In genomic region chr6:49072146-49072545, GRCh38 we compare ENCODE assay signal across 20 cellular contexts.
DNase-seq lines count a peak whose midpoint lies in the region; ATAC-seq, FAIRE-seq and TF ChIP-seq lines count a peak whose summit lies in the region.
"Had no signal": no experiment of that assay in that cellular context is flagged by ENCODE, and none has a peak within 500 bp of the region (broad histone marks: within the 10 kb centered on the region; RNA-seq: fewer than 3 reads in every experiment).

No MANE protein-coding gene starts in this region.

- no peak overlapping the region for H3K4me2 ChIP-seq in Loucy (ENCODE audit: low read depth, low read length, poor library complexity, severe bottlenecking)
- no peak overlapping the region for H3K4me2 ChIP-seq in osteoblast (ENCODE audit: insufficient read depth, low read length)

- DNase-seq in EL, result peak; percentile 25
- DNase-seq in bronchial epithelial cell (ENCODE audit: low read depth), result peak; percentile 55
- DNase-seq in osteoblast (ENCODE audit: insufficient read length, low spot score, missing footprints), result peak; percentile 36
- no peak for DNase-seq in kidney glomerular epithelial cell (lab: John Stamatoyannopoulos, UW)
- no peak for DNase-seq in dedifferentiated amniotic fluid mesenchymal stem cell (ENCODE audit: extremely low spot score)
- DNase-seq: COR-L47, DMS 273 treated with DMSO at 0.1 percent for 48 hours, DND-41, GDM1, GM23248, MV-4-11, NCI-H1417, NCI-H187, NCI-H2107, NCI-H226, NCI-H524 treated with DMSO at 0.1 percent for 48 hours had no signal

- ATAC-seq in HG03460 (IDR thresholded peaks at IDR 0.05; ENCODE audit: unreplicated experiment), result no peak

- TF ChIP-seq CTCF in Loucy (conservative IDR thresholded peaks at IDR 0.05; ENCODE audit: low read length), result 0 out of 2 replicates have a peak, but pooled peaks have one; percentile 17
- TF ChIP-seq CTCF in bronchial epithelial cell (IDR thresholded peaks at IDR 0.05; ENCODE audit: insufficient read depth, low read length, severe bottlenecking), result no peak
- TF ChIP-seq CTCF in osteoblast (IDR thresholded peaks at IDR 0.05; ENCODE audit: extremely low read depth, low read depth, low read length), result no peak

- H4K20me1 ChIP-seq in Loucy (ENCODE audit: insufficient read depth, low read length, poor library complexity, severe bottlenecking), result no peaks in the 10 kb centered on the region
- H4K20me1 ChIP-seq in osteoblast (ENCODE audit: insufficient read depth, low read length), result no peaks in the 10 kb centered on the region

- no peak for FAIRE-seq in bronchial epithelial cell (lab: Jason Lieb, UNC)

- no peaks in the 10 kb centered on the region for H3F3A ChIP-seq in Loucy (ENCODE audit: low read depth)

- no peaks in the 10 kb centered on the region for H3K9me2 ChIP-seq in Loucy (replicated peaks; ENCODE audit: low read depth, low read length)

- H3K27ac ChIP-seq in osteoblast (ENCODE audit: low read depth, low read length), result no peak overlapping the region
- H3K27ac ChIP-seq: GM23248, SJSA1 had no signal

- H3K4me1 ChIP-seq in Loucy (ENCODE audit: insufficient read depth, low read length, poor library complexity, severe bottlenecking), result no peaks in the 10 kb centered on the region
- no peaks in the 10 kb centered on the region for H3K4me1 ChIP-seq in osteoblast (ENCODE audit: insufficient read depth, low read length)
- H3K4me1 ChIP-seq: HAP-1, SJSA1 had no signal

- H3K79me2 ChIP-seq in Loucy (ENCODE audit: insufficient read depth, low read length) (no peaks in the 10 kb centered on the region), osteoblast (ENCODE audit: insufficient read depth, low read length) (no peaks in the 10 kb centered on the region)

- H3K36me3 ChIP-seq in Loucy (ENCODE audit: insufficient read depth, low read length) (no peaks in the 10 kb centered on the region), bronchial epithelial cell (ENCODE audit: control insufficient read depth, insufficient read depth, low read length) (no peaks in the 10 kb centered on the region), osteoblast (ENCODE audit: insufficient read depth, low read length) (no peaks in the 10 kb centered on the region)
- H3K36me3 ChIP-seq: HAP-1, SJSA1 had no signal

- H3K4me3 ChIP-seq in Loucy (ENCODE audit: low read length, poor library complexity, severe bottlenecking), result no peak overlapping the region
- H3K4me3 ChIP-seq in bronchial epithelial cell (ENCODE audit: low read depth, low read length), result no peak overlapping the region
- H3K4me3 ChIP-seq in osteoblast (ENCODE audit: insufficient read depth, low read length), result no peak overlapping the region
- H3K4me3 ChIP-seq: GM23248, HAP-1, SJSA1 had no signal

- no peak overlapping the region for H2AFZ ChIP-seq in Loucy (ENCODE audit: low read length)
- no peak overlapping the region for H2AFZ ChIP-seq in osteoblast (ENCODE audit: low read length)
- H2AFZ ChIP-seq: GM23248 had no signal

- H3K9me3 ChIP-seq in Loucy (ENCODE audit: insufficient read depth, low read depth, low read length) (no peaks in the 10 kb centered on the region), osteoblast (ENCODE audit: low read depth, low read length) (no peaks in the 10 kb centered on the region)
- H3K9me3 ChIP-seq: HAP-1, SJSA1 had no signal

- no peak overlapping the region for H3K9ac ChIP-seq in Loucy (ENCODE audit: low read depth, low read length, poor library complexity, severe bottlenecking)
- H3K9ac ChIP-seq: GM23248 had no signal

- H3K27me3 ChIP-seq in Loucy (ENCODE audit: insufficient read depth, low read length, poor library complexity, severe bottlenecking) (no peaks in the 10 kb centered on the region), bronchial epithelial cell (ENCODE audit: control insufficient read depth, insufficient read depth, low read length) (no peaks in the 10 kb centered on the region), osteoblast (ENCODE audit: insufficient read depth, low read length) (no peaks in the 10 kb centered on the region)
- H3K27me3 ChIP-seq: SJSA1 had no signal

Comparison
In these comparisons a context has a peak if more than half of its experiments do, and no peak if none do; other contexts are left out.
1. DNase-seq: peak in EL (single experiment), bronchial epithelial cell (single experiment) and osteoblast (single experiment); none in kidney glomerular epithelial cell (single experiment) and dedifferentiated amniotic fluid mesenchymal stem cell (single experiment).